Comparison of ENCODE assay signal across 21 cellular contexts in the genomic region with DNA sequence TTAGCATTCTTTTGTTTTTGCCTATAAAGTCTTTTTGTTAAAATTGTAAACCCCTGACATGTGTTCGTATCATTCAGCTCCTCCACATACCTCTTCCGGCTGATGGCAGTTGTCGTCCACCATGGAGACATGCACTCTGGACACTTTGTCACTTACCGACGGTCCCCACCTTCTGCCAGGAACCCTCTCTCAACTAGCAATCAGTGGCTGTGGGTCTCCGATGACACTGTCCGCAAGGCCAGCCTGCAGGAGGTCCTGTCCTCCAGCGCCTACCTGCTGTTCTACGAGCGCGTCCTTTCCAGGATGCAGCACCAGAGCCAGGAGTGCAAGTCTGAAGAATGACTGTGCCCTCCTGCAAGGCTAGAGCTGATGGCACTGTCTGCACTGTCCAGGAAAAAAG.
"Had no signal": no experiment of that assay in that cellular context is flagged by ENCODE, and none has a peak within 500 bp of the region (broad histone marks: within the 10 kb centered on the region; RNA-seq: fewer than 3 reads in every experiment).

No MANE protein-coding gene starts in this region.

- H3K4me3 ChIP-seq: ascending aorta, body of pancreas had no signal

- FAIRE-seq: RCC 7860 had no signal

- H3K9ac ChIP-seq: KMS-11 had no signal

- H3K27me3 ChIP-seq: ascending aorta, body of pancreas had no signal

- H3K4me2 ChIP-seq: KMS-11 had no signal

- ATAC-seq: body of pancreas, T-helper 17 cell had no signal

- H3K27ac ChIP-seq: ascending aorta, KMS-11 had no signal

- H3K4me1 ChIP-seq: ascending aorta had no signal

- DNase-seq: activated B cell treated with CpG ODN at 0.5 μM for 24 hours; activated CD4-positive, alpha-beta memory T cell treated with anti-CD3 and anti-CD28 coated beads, Interleukin-2, amount 10 ng/mL, durations not matched to agents 7 days and 5 days; activated CD4-positive, alpha-beta T cell treated with anti-CD3 and anti-CD28 coated beads for 1 hour; activated CD4-positive, alpha-beta T cell treated with anti-CD3 and anti-CD28 coated beads, Interleukin-2, amount 50 U/mL, for 1 hour; activated CD8-positive, alpha-beta memory T cell treated with anti-CD3 and anti-CD28 coated beads, Interleukin-2, amount 50 U/mL, for 4 hours; activated naive CD4-positive, alpha-beta T cell treated with anti-CD3 and anti-CD28 coated beads, Interleukin-2, amount 50 U/mL, for 16 hours; activated T-cell treated with anti-CD3 and anti-CD28 coated beads, Interleukin-2, amount 50 U/mL, for 1 hour; amniotic stem cell; body of pancreas; NCI-H1092; NCI-H1417; NCI-H2029; NCI-H510A treated with DMSO at 0.1 percent for 48 hours; NCI-H69; NK-92 treated with Interleukin-12 subunit alpha and Interleukin-12 subunit beta, amount 100 ng/mL, for 24 hours; SIG-M5; T-helper 17 cell; T-helper 9 cell had no signal

- H3K9me3 ChIP-seq: ascending aorta, body of pancreas had no signal
